Comparison of ENCODE assay signal across 8 cellular contexts in the genomic region with DNA sequence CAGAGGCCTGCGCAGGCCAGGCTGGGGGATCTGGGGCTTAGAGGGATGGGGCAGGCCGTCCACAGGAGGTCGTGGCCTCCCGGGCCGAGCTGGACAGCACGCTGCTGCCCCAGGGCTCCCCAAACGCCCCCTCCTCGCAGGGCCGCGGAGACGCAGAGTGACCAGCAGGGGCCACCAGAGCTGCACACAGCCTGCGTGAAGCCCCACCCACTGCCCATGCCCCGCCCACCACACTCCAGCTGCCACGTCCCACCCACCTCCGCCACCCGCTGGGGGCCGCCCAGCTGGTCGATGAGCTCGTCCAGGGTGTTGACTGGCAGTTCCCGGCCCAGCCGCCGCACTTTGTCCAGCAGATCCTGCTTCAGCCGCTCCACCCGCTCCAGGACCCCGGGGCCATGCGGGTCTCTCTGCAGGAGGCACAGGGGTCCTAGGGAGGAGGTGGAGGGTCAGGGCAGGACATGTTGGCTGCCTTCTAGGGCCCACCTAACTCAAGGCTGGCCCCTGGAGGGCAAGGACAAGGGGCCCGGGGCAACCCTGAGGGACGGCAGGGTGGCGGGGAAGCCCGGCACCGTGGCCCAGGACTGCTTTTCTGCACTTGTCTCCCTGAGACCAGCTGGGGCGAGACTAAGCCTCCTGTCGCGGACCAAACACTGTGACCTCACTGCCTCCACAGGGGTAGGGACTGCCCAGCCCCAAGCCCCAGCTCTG. TPM values are rescaled to one million over a fixed set of nuclear protein-coding genes. Genes with fewer than 3 reads are reported as not detected.
DNase-seq lines count a peak whose midpoint lies in the region; ATAC-seq and TF ChIP-seq lines count a peak whose summit lies in the region.

No MANE protein-coding gene starts in this region.

- no peak for TF ChIP-seq POLR2A in upper lobe of left lung (IDR thresholded peaks at IDR 0.05)

- H3K4me3 ChIP-seq in heart right ventricle (peak overlapping the region in 6 of 10 donors; percentile 9 to 40 (median 21)), psoas muscle (peak overlapping the region; percentile 33), upper lobe of left lung (no peak overlapping the region)

- WGBS in heart right ventricle, 2 donors: 16% methylated on average over 33 to 34 of the region's 34 CpGs
- WGBS in psoas muscle, 3 donors: 13 to 23% (median 15%) methylated on average over 21 to 34 of the region's 34 CpGs
- WGBS in upper lobe of left lung, 2 donors: 72 to 100% methylated on average over 1 to 9 of the region's 34 CpGs

- H3K4me1 ChIP-seq in heart right ventricle (peaks cover 12 to 31% (median 19%) of the 10 kb centered on the region in 9 donors), psoas muscle (no peaks in the 10 kb centered on the region), upper lobe of left lung (peaks cover 20 to 31% (median 23%) of the 10 kb centered on the region in 4 donors)

- DNase-seq in DMS53 (lab: John Stamatoyannopoulos, UW) (peak; percentile 55), DMS53 treated with DMSO at 0.1 percent for 48 hours (lab: John Stamatoyannopoulos, UW; ENCODE audit: unreplicated experiment) (no peak), NAMALWA (ENCODE audit: low spot score) (peak; percentile 87), T-helper 17 cell (peak; percentile 67 to 79 (median 77)), amygdala (lab: John Stamatoyannopoulos, UW) (peak in 55 of 56 donors; percentile 46 to 96 (median 87)), heart right ventricle (peak; percentile 97 to 98), psoas muscle (peak; percentile 97 to 99), upper lobe of left lung (peak; percentile 97 to 98)

- no peak for TF ChIP-seq EP300 in upper lobe of left lung (IDR thresholded peaks at IDR 0.05)

- intact Hi-C loops in heart right ventricle (cut with DNase I): loop anchor here in 9 of 10 donors (1.0 to 5.0 kb wide), 3 partner anchors 59 to 127 kb away; a partner anchor contains a TSS
- intact Hi-C loops in psoas muscle (cut with DNase I): loop anchor here (5.0 kb wide), 2 partner anchors 79 to 129 kb away; a partner anchor contains a TSS

- H3K9me3 ChIP-seq in T-helper 17 cell (ENCODE audit: control insufficient read depth, low read length, poor library complexity, severe bottlenecking) (no peaks in the 10 kb centered on the region), heart right ventricle (no peaks in the 10 kb centered on the region), psoas muscle (no peaks in the 10 kb centered on the region), upper lobe of left lung (no peaks in the 10 kb centered on the region)

- H3K4me1 Mint-ChIP-seq in T-helper 17 cell: no peaks in the 10 kb centered on the region

- ATAC-seq in T-helper 17 cell (peak; percentile 86), heart right ventricle (peak; percentile 87 to 95 (median 93)), psoas muscle (peak; percentile 86 to 94 (median 90)), upper lobe of left lung (ENCODE audit: low FRiP score in 2 of 2) (peak; percentile 92 to 93)

- H3K27ac ChIP-seq in heart right ventricle (peak overlapping the region in 9 of 10 donors; percentile 40 to 79 (median 71)), psoas muscle (peak overlapping the region; percentile 80), upper lobe of left lung (peak overlapping the region; percentile 61 to 88 (median 80))

- no peaks in the 10 kb centered on the region for H3K36me3 Mint-ChIP-seq in T-helper 17 cell (ENCODE audit: low read depth)

- H3K36me3 ChIP-seq in heart right ventricle (peaks cover 0 to 99% (median 28%) of the 10 kb centered on the region in 9 donors), psoas muscle (ENCODE audit: insufficient read depth in 1 of 2, low read depth in 1 of 2) (peaks cover 12 to 87% of the 10 kb centered on the region in 2 donors), upper lobe of left lung (peaks cover 45 to 99% (median 97%) of the 10 kb centered on the region in 4 donors)

- H3K27me3 Mint-ChIP-seq in T-helper 17 cell: no peaks in the 10 kb centered on the region

- H3K27me3 ChIP-seq in heart right ventricle (no peaks in the 10 kb centered on the region), psoas muscle (ENCODE audit: insufficient read depth in 3 of 3, low read length in 2 of 3) (no peaks in the 10 kb centered on the region), upper lobe of left lung (no peaks in the 10 kb centered on the region)

- peak in 8 of 9 donors; percentile 88 to 100 (median 96) for TF ChIP-seq CTCF in heart right ventricle (IDR thresholded peaks at IDR 0.05)
- peak; percentile 93 for TF ChIP-seq CTCF in psoas muscle (IDR thresholded peaks at IDR 0.05)
- TF ChIP-seq CTCF in upper lobe of left lung (IDR thresholded peaks at IDR 0.05): peak; percentile 89 to 98 (median 96)

- peak overlapping the region; percentile 7 for H3K4me3 Mint-ChIP-seq in T-helper 17 cell

- H3K27ac Mint-ChIP-seq in T-helper 17 cell: peak overlapping the region; percentile 4

RNA-seq across cellular contexts. Expression of a gene that starts 9.6 kb away (rescaled TPM):
- total RNA-seq in T-helper 17 cell (100 to 1,000 TPM; 184 to 187 TPM), heart right ventricle (100 to 1,000 TPM; 244 to 405 (median 299) TPM), psoas muscle (100 to 1,000 TPM; 279 to 560 (median 304) TPM), upper lobe of left lung (100 to 1,000 TPM; 370 to 717 (median 484) TPM)
- polyA plus RNA-seq in heart right ventricle (100 to 1,000 TPM; 461 to 487 TPM), psoas muscle (100 to 1,000 TPM; 490 to 762 (median 618) TPM)

RNA-seq across cellular contexts. Expression of a gene that starts 18.3 kb away (rescaled TPM):
- total RNA-seq in T-helper 17 cell (10 to 100 TPM; 63.8 to 81.4 TPM), heart right ventricle (100 to 1,000 TPM; 111 to 215 (median 134) TPM), psoas muscle (100 to 1,000 TPM; 133 to 147 (median 143) TPM), upper lobe of left lung (100 to 1,000 TPM in 4 of 6 donors, 10 to 100 TPM in 2; 50.0 to 176 (median 103) TPM)
- polyA plus RNA-seq in heart right ventricle (100 to 1,000 TPM; 116 to 212 TPM), psoas muscle (100 to 1,000 TPM; 170 to 243 (median 217) TPM)

RNA-seq across cellular contexts. Expression of a gene that starts 46.5 kb away (rescaled TPM):
- total RNA-seq in T-helper 17 cell (100 to 1,000 TPM; 603 to 646 TPM), heart right ventricle (10 to 100 TPM in 1 of 10 donors, 1 to 10 TPM in 9; 1.9 to 27.4 (median 4.1) TPM), psoas muscle (1 to 10 TPM; 2.0 to 4.0 (median 3.2) TPM), upper lobe of left lung (100 to 1,000 TPM in 4 of 6 donors, 10 to 100 TPM in 2; 91.6 to 332 (median 123) TPM)
- polyA plus RNA-seq in heart right ventricle (1 to 10 TPM; 4.4 to 8.6 TPM), psoas muscle (1 to 10 TPM; 1.2 to 1.8 (median 1.8) TPM)

Comparison
In these comparisons a context has a peak if more than half of its experiments do, and no peak if none do; other contexts are left out.
1. H3K4me3 ChIP-seq: peak in heart right ventricle (6 of 10) and psoas muscle (single experiment); none in upper lobe of left lung (0 of 4).
2. Peak in every context shown above with its lines, with median percentiles within 50 percentile points of each other: ATAC-seq, H3K27ac ChIP-seq and CTCF ChIP-seq.